ENCODE assay signal across 22 cellular contexts in genomic region chr12:129827102-129827873, GRCh38.
DNase-seq lines count a peak whose midpoint lies in the region; ATAC-seq and TF ChIP-seq lines count a peak whose summit lies in the region.
"Had no signal": no experiment of that assay in that cellular context is flagged by ENCODE, and none has a peak within 500 bp of the region (broad histone marks: within the 10 kb centered on the region; RNA-seq: fewer than 3 reads in every experiment).

No MANE protein-coding gene starts in this region.

- no peaks in the 10 kb centered on the region for H3K27me3 ChIP-seq in HUES6 (ENCODE audit: control insufficient read depth, insufficient read depth, low read length)
- H3K27me3 ChIP-seq in endodermal cell (ENCODE audit: control insufficient read depth, insufficient read depth, low read length, poor library complexity, severe bottlenecking), result no peaks in the 10 kb centered on the region
- H3K27me3 ChIP-seq: BLaER1, SJCRH30 had no signal

- no peak overlapping the region for H3K4me3 Mint-ChIP-seq in endodermal cell
- H3K4me3 Mint-ChIP-seq: CD4-positive, CD25-positive, alpha-beta regulatory T cell had no signal

- H3K27ac ChIP-seq in HUES6 (ENCODE audit: low read depth, low read length), result peak overlapping the region; percentile 79
- H3K27ac ChIP-seq in endodermal cell (ENCODE audit: low read depth, low read length), result no peak overlapping the region
- H3K27ac ChIP-seq: BLaER1, GM23248, PC-9, SJCRH30 had no signal

- H3K9ac ChIP-seq in HUES6 (ENCODE audit: low read length) (no peak overlapping the region), endodermal cell (ENCODE audit: extremely low read depth, low read length, poor library complexity, severe bottlenecking) (no peak overlapping the region)
- H3K9ac ChIP-seq: BLaER1, GM23248 had no signal

- peaks cover 12% of the 10 kb centered on the region for H3K9me3 Mint-ChIP-seq in endodermal cell

- H3K36me3 ChIP-seq in HUES6 (ENCODE audit: control insufficient read depth, insufficient read depth, low read length) (no peaks in the 10 kb centered on the region), endodermal cell (ENCODE audit: control insufficient read depth, insufficient read depth, low read length) (no peaks in the 10 kb centered on the region)
- H3K36me3 ChIP-seq: BLaER1, SJCRH30 had no signal

- peaks cover 8% of the 10 kb centered on the region for H3K9me3 ChIP-seq in HUES6 (ENCODE audit: control insufficient read depth, insufficient read depth, low read depth, low read length)
- H3K9me3 ChIP-seq in endodermal cell (ENCODE audit: control insufficient read depth, low read length), result no peaks in the 10 kb centered on the region
- H3K9me3 ChIP-seq: SJCRH30 had no signal

- H3K4me1 ChIP-seq in HUES6 (ENCODE audit: control insufficient read depth, insufficient read depth, low read length) (peaks cover 42% of the 10 kb centered on the region), endodermal cell (ENCODE audit: control insufficient read depth, insufficient read depth, low read length) (peaks cover 6% of the 10 kb centered on the region)
- H3K4me1 ChIP-seq: SJCRH30 had no signal

- H3K36me3 Mint-ChIP-seq in endodermal cell (ENCODE audit: low read depth), result peaks cover 22% of the 10 kb centered on the region
- H3K36me3 Mint-ChIP-seq: CD4-positive, CD25-positive, alpha-beta regulatory T cell had no signal

- no peak overlapping the region for H3K4me3 ChIP-seq in HUES6 (ENCODE audit: low read depth, low read length)
- no peak overlapping the region for H3K4me3 ChIP-seq in endodermal cell (ENCODE audit: low read length)
- H3K4me3 ChIP-seq: BLaER1, GM23248, PC-9, SJCRH30 had no signal

- TF ChIP-seq CTCF in endodermal cell (conservative IDR thresholded peaks at IDR 0.05), result no peak

- H3K4me1 Mint-ChIP-seq in endodermal cell, result peaks cover 45% of the 10 kb centered on the region
- H3K4me1 Mint-ChIP-seq: CD4-positive, CD25-positive, alpha-beta regulatory T cell had no signal

- 66% methylated on average over 5 of the region's 5 CpGs; no CpG with 5 or more reads in 1 of the 2 experiments for WGBS in endodermal cell (ENCODE audit: insufficient coverage in 1 of 2, insufficient read length in 1 of 2), 2 experiments

- no peaks in the 10 kb centered on the region for H3K27me3 Mint-ChIP-seq in endodermal cell (ENCODE audit: insufficient read depth)
- H3K27me3 Mint-ChIP-seq: CD4-positive, CD25-positive, alpha-beta regulatory T cell had no signal

- no peak for ATAC-seq in GM18868 (IDR thresholded peaks at IDR 0.05; ENCODE audit: unreplicated experiment)
- ATAC-seq: HepG2, Right ventricle myocardium inferior, SK-N-SH treated with all-trans-retinoic acid at 6 μM for 48 hours had no signal

- DNase-seq in endodermal cell (peak; percentile 74), kidney tubule cell (ENCODE audit: low spot score) (peak; percentile 9), COLO668 (lab: John Stamatoyannopoulos, UW; ENCODE audit: unreplicated experiment) (no peak), NCI-H1930 (lab: John Stamatoyannopoulos, UW) (no peak)
- DNase-seq in stimulated activated CD4-positive, alpha-beta T cell treated with anti-CD3 and anti-CD28 coated beads, Interleukin-12 subunit alpha, Interleukin-12 subunit beta, amount 100 ng/mL, for 4 hours, result no peak
- DNase-seq: CD4-positive, CD25-positive, alpha-beta regulatory T cell; GM23248; HCEC 1CT; Karpas-422; NCI-H1092 treated with DMSO at 0.1 percent for 48 hours; NCI-H1436; NCI-H187 treated with DMSO at 0.1 percent for 48 hours; NCI-H2107; NCI-H774; PC-9; SJCRH30 had no signal

- H3K27ac Mint-ChIP-seq in endodermal cell, result peak overlapping the region; percentile 79
- H3K27ac Mint-ChIP-seq: CD4-positive, CD25-positive, alpha-beta regulatory T cell had no signal

Comparison
In these comparisons a context has a peak if more than half of its experiments do, and no peak if none do; other contexts are left out.
1. DNase-seq: peak in endodermal cell (single experiment) and kidney tubule cell (single experiment); none in stimulated activated CD4-positive, alpha-beta T cell treated with anti-CD3 and anti-CD28 coated beads, Interleukin-12 subunit alpha, Interleukin-12 subunit beta, amount 100 ng/mL, for 4 hours (single experiment), COLO668 (single experiment) and NCI-H1930 (0 of 2).